12 cellular contexts compared by ENCODE assay signal in genomic region chr12:6324936-6325750, GRCh38. TPM values are rescaled to one million over a fixed set of nuclear protein-coding genes. Genes with fewer than 3 reads are reported as not detected.
DNase-seq lines count a peak whose midpoint lies in the region; ATAC-seq and TF ChIP-seq lines count a peak whose summit lies in the region.
"Had no signal": no experiment of that assay in that cellular context is flagged by ENCODE, and none has a peak within 500 bp of the region (broad histone marks: within the 10 kb centered on the region; RNA-seq: fewer than 3 reads in every experiment).

No MANE protein-coding gene starts in this region.

- H3F3A ChIP-seq in DOHH2 (ENCODE audit: control insufficient read depth, insufficient read depth), result no peaks in the 10 kb centered on the region
- no peaks in the 10 kb centered on the region for H3F3A ChIP-seq in PC-3 (ENCODE audit: low read length, unreplicated experiment)

- H3K9me3 ChIP-seq in DOHH2 (ENCODE audit: control insufficient read depth, insufficient read depth, low read length) (no peaks in the 10 kb centered on the region), PC-3 (ENCODE audit: low read length) (no peaks in the 10 kb centered on the region), sigmoid colon (no peaks in the 10 kb centered on the region)

- BruUV-seq in PC-3 (replicated peaks; lab: Mats Ljungman, UMichigan), result no TSS peak

- ATAC-seq in PC-3 (no peak), HG03196 (IDR thresholded peaks at IDR 0.05; ENCODE audit: unreplicated experiment) (no peak), GM21423 (IDR thresholded peaks at IDR 0.05; ENCODE audit: unreplicated experiment) (no peak)

- TF ChIP-seq EP300 in sigmoid colon (IDR thresholded peaks at IDR 0.05), result no peak

- whole genome bisulfite sequencing in sigmoid colon, 2 donors, result 64 to 70% methylated on average over 6 of the region's 6 CpGs

- CTCF ChIA-PET in PC-3 (lab: Charles Lee), result no interaction called here

- H3K9ac ChIP-seq in PC-3 (ENCODE audit: low read length), result no peak overlapping the region

- no peaks in the 10 kb centered on the region for H3K79me2 ChIP-seq in DOHH2 (ENCODE audit: control insufficient read depth, low read length)
- no peaks in the 10 kb centered on the region for H3K79me2 ChIP-seq in PC-3 (ENCODE audit: low read length)

- H3K27ac ChIP-seq in DOHH2 (ENCODE audit: low read depth, low read length) (no peak overlapping the region), PC-3 (ENCODE audit: low read length) (no peak overlapping the region), sigmoid colon (peak overlapping the region; percentile 88 to 98 (median 95))

- in situ Hi-C loops in GM13976 (cut with MboI; ENCODE audit: low sequenced_read_pairs, unreplicated experiment), result no loop called here

- peaks cover 33% of the 10 kb centered on the region for H3K4me1 ChIP-seq in DOHH2 (ENCODE audit: control insufficient read depth, low read length)
- peaks cover 23% of the 10 kb centered on the region for H3K4me1 ChIP-seq in PC-3 (ENCODE audit: insufficient read depth, low read length)
- peaks cover 0 to 74% (median 64%) of the 10 kb centered on the region in 4 donors for H3K4me1 ChIP-seq in sigmoid colon

- DNase-seq in PC-3 (no peak), dermis blood vessel endothelial cell (peak; percentile 14), sigmoid colon (no peak), GM13976 (ENCODE audit: low spot score) (no peak), NCI-H1417 treated with DMSO at 0.1 percent for 48 hours (lab: John Stamatoyannopoulos, UW) (no peak)
- DNase-seq: activated CD8-positive, alpha-beta memory T cell treated with anti-CD3 and anti-CD28 coated beads for 24 hours; cerebellar nuclear complex; head of caudate nucleus; naive B cell had no signal

- no peaks in the 10 kb centered on the region for H3K27me3 ChIP-seq in DOHH2 (ENCODE audit: control insufficient read depth, low read length)
- H3K27me3 ChIP-seq in PC-3 (ENCODE audit: low read length), result no peaks in the 10 kb centered on the region
- H3K27me3 ChIP-seq in sigmoid colon, result no peaks in the 10 kb centered on the region

- no peak overlapping the region for H2AFZ ChIP-seq in PC-3 (ENCODE audit: low read length)

- H4K20me1 ChIP-seq in DOHH2 (ENCODE audit: control insufficient read depth, insufficient read depth, low read depth, low read length) (no peaks in the 10 kb centered on the region), PC-3 (ENCODE audit: low read length) (no peaks in the 10 kb centered on the region)

- H3K4me3 ChIP-seq in DOHH2 (ENCODE audit: low read length) (no peak overlapping the region), PC-3 (ENCODE audit: low read length) (no peak overlapping the region), sigmoid colon (no peak overlapping the region)

- no peaks in the 10 kb centered on the region for H3K9me2 ChIP-seq in DOHH2 (replicated peaks; ENCODE audit: control insufficient read depth, low read length)
- H3K9me2 ChIP-seq in PC-3 (replicated peaks; ENCODE audit: low read length), result no peaks in the 10 kb centered on the region

- H3K36me3 ChIP-seq in DOHH2 (ENCODE audit: control insufficient read depth, low read length) (peaks cover 24% of the 10 kb centered on the region), PC-3 (ENCODE audit: low read depth, low read length) (peaks cover 9% of the 10 kb centered on the region; the same call in 1 of the 2 replicates), sigmoid colon (peaks cover 20 to 26% (median 25%) of the 10 kb centered on the region in 4 donors)

- TF ChIP-seq POLR2A in sigmoid colon (IDR thresholded peaks at IDR 0.05), result no peak

- H3K4me2 ChIP-seq in DOHH2 (ENCODE audit: low read length) (no peak overlapping the region), PC-3 (ENCODE audit: low read length) (no peak overlapping the region)

- intact Hi-C loops in PC-3 (cut with micrococcal nuclease), result loop anchor here (5.0 kb wide), 1 partner anchor 38 kb away; no protein-coding TSS in a partner anchor
- intact Hi-C loops in sigmoid colon (cut with DNase I), result loop anchor here (5.0 kb wide), 1 partner anchor 127 kb away; the partner anchor contains the start of gene TAPBPL

- POLR2A ChIA-PET in PC-3 (lab: Charles Lee; ENCODE audit: unreplicated experiment), result no interaction called here

- peak; percentile 6 for TF ChIP-seq CTCF in DOHH2 (IDR thresholded peaks at IDR 0.05; ENCODE audit: low read depth, low read length, poor library complexity, severe bottlenecking)
- TF ChIP-seq CTCF in PC-3 (conservative IDR thresholded peaks at IDR 0.05; ENCODE audit: low read depth, low read length), result 0 out of 2 replicates have a peak, but pooled peaks have one; percentile 14
- TF ChIP-seq CTCF in sigmoid colon (IDR thresholded peaks at IDR 0.05), result no peak
- TF ChIP-seq CTCF in GM13976 (IDR thresholded peaks at IDR 0.05; ENCODE audit: borderline replicate concordance, control extremely low read depth, extremely low read depth, insufficient read depth, missing control alignments), result no peak

RNA-seq across cellular contexts. Expression of gene PLEKHG6, which starts 14.7 kb away (rescaled TPM):
- total RNA-seq in PC-3 (2014; rRNA removed) (18.0 and 18.4 TPM in 2 replicates), dermis blood vessel endothelial cell (0.09 TPM in 1 of 2 replicates, not detected in the other), sigmoid colon (1 to 10 TPM in 1 of 4 donors, under 1 TPM in 1, not detected in 2; 0.99 to 2.5 TPM)
- 100 to 1,000 TPM in 1 of 3 donors, 10 to 100 TPM in 2; 61.3 to 146 (median 93.6) TPM for polyA plus RNA-seq in sigmoid colon

RNA-seq across cellular contexts. Expression of gene TNFRSF1A, which starts 16.7 kb away (rescaled TPM):
- total RNA-seq in PC-3 (2014; rRNA removed) (95.1 and 97.4 TPM in 2 replicates), dermis blood vessel endothelial cell (58.9 and 67.6 TPM in 2 replicates), sigmoid colon (100 to 1,000 TPM; 135 to 191 (median 176) TPM)
- polyA plus RNA-seq in sigmoid colon, result 100 to 1,000 TPM in 1 of 3 donors, 10 to 100 TPM in 2; 31.7 to 107 (median 74.5) TPM

RNA-seq across cellular contexts. Expression of gene SCNN1A, which starts 50.2 kb away (rescaled TPM):
- 2.3 and 2.9 TPM in 2 replicates for total RNA-seq in PC-3 (2014; rRNA removed)
- 1.5 and 7.1 TPM in 2 replicates for total RNA-seq in dermis blood vessel endothelial cell
- total RNA-seq in sigmoid colon, result 1 to 10 TPM in 3 of 4 donors, under 1 TPM in 1; 0.82 to 7.2 (median 1.1) TPM
- 100 to 1,000 TPM in 1 of 3 donors, 10 to 100 TPM in 2; 51.1 to 169 (median 53.5) TPM for polyA plus RNA-seq in sigmoid colon

RNA-seq across cellular contexts. Expression of gene LTBR, which starts 58.8 kb away (rescaled TPM):
- total RNA-seq in PC-3 (2014; rRNA removed) (160 and 163 TPM in 2 replicates), dermis blood vessel endothelial cell (46.4 and 74.0 TPM in 2 replicates), sigmoid colon (100 to 1,000 TPM in 3 of 4 donors, 10 to 100 TPM in 1; 85.2 to 200 (median 125) TPM)
- 10 to 100 TPM; 36.3 to 85.2 (median 37.8) TPM for polyA plus RNA-seq in sigmoid colon

Comparison
In these comparisons a context has a peak if more than half of its experiments do, and no peak if none do; other contexts are left out.
1. H3K27ac ChIP-seq: peak in sigmoid colon (4 of 4); none in DOHH2 (single experiment) and PC-3 (single experiment).
2. CTCF ChIP-seq: peak in DOHH2 (single experiment) and PC-3 (single experiment); none in sigmoid colon (0 of 4) and GM13976 (single experiment).